In genomic region chr9:126626117-126627022, GRCh38 we compare ENCODE assay signal across 10 cellular contexts. TPM values are rescaled to one million over a fixed set of nuclear protein-coding genes. Genes with fewer than 3 reads are reported as not detected.
DNase-seq lines count a peak whose midpoint lies in the region; ATAC-seq, FAIRE-seq and TF ChIP-seq lines count a peak whose summit lies in the region.
"Had no signal": no experiment of that assay in that cellular context is flagged by ENCODE, and none has a peak within 500 bp of the region (broad histone marks: within the 10 kb centered on the region; RNA-seq: fewer than 3 reads in every experiment).

No MANE protein-coding gene starts in this region.

- no peak overlapping the region for H3K14ac ChIP-seq in mesenchymal stem cell (ENCODE audit: low read length in 2 of 2)

- TF ChIP-seq POLR2A in GM12878 (IDR thresholded peaks at IDR 0.05; ENCODE audit: low read depth, low read length): no peak

- H3K36me3 ChIP-seq in GM12878 (ENCODE audit: control insufficient read depth in 2 of 2, insufficient read depth in 2 of 2, low read length in 1 of 2) (no peaks in the 10 kb centered on the region), mesenchymal stem cell (ENCODE audit: control insufficient read depth in 1 of 2, insufficient read depth in 2 of 2, low read depth in 1 of 2, low read length in 2 of 2) (no peaks in the 10 kb centered on the region), tibial artery (no peaks in the 10 kb centered on the region), MG63 (no peaks in the 10 kb centered on the region)

- H3K4me2 ChIP-seq in GM12878 (ENCODE audit: control insufficient read depth, insufficient read depth) (peak overlapping the region; percentile 55; the same call in 1 of the 2 replicates), mesenchymal stem cell (ENCODE audit: low read length, poor library complexity, severe bottlenecking) (no peak overlapping the region)

- H2BK12ac ChIP-seq in mesenchymal stem cell (ENCODE audit: low read length in 2 of 2): no peak overlapping the region

- H3K4me3 ChIP-seq in GM12878: 0 out of 2 replicates have a peak overlapping the region, but pooled peaks have one; percentile 23
- H3K4me3 ChIP-seq in mesenchymal stem cell (ENCODE audit: insufficient read depth in 1 of 2, low read depth in 1 of 2, low read length in 2 of 2): peak overlapping the region in 1 of 2 experiments; percentile 29
- H3K4me3 ChIP-seq in tibial artery: peak overlapping the region; percentile 20 to 42
- no peak overlapping the region for H3K4me3 ChIP-seq in MG63

- TF ChIP-seq EP300 in GM12878 (IDR thresholded peaks at IDR 0.05; ENCODE audit: borderline replicate concordance in 1 of 2, control insufficient read depth in 1 of 2, low read depth in 2 of 2, low read length in 2 of 2): no peak

- FAIRE-seq in GM12878 (lab: Jason Lieb, UNC): no peak
- FAIRE-seq: HTR-8/SVneo, kidney had no signal

- H3K4ac ChIP-seq in mesenchymal stem cell (ENCODE audit: low read depth in 1 of 2, low read length in 2 of 2): no peak overlapping the region

- no peaks in the 10 kb centered on the region for H4K20me1 ChIP-seq in GM12878 (ENCODE audit: control insufficient read depth, insufficient read depth)

- H3K9me3 Mint-ChIP-seq in activated CD8-positive, alpha-beta memory T cell treated with anti-CD3 and anti-CD28 coated beads, Interleukin-2, amount 10 ng/mL, durations not matched to agents 7 days and 5 days (ENCODE audit: low read depth): no peaks in the 10 kb centered on the region

- H3K4me3 Mint-ChIP-seq in activated CD8-positive, alpha-beta memory T cell treated with anti-CD3 and anti-CD28 coated beads, Interleukin-2, amount 10 ng/mL, durations not matched to agents 7 days and 5 days: peak overlapping the region; percentile 64

- WGBS in GM12878 (ENCODE audit: insufficient coverage, insufficient replicate concordance, low lambda C conversion rate, missing lambda C conversion rate): 17% methylated on average over 63 of the region's 63 CpGs
- WGBS in mesenchymal stem cell: under 1% methylated on average over 57 of the region's 63 CpGs

- H2BK5ac ChIP-seq in mesenchymal stem cell (ENCODE audit: low read depth, low read length, poor library complexity, severe bottlenecking): no peak overlapping the region

- H3K79me2 ChIP-seq in GM12878 (ENCODE audit: control insufficient read depth, insufficient read depth, low read length): no peaks in the 10 kb centered on the region

- no peaks in the 10 kb centered on the region for H3K4me1 ChIP-seq in GM12878 (ENCODE audit: control insufficient read depth, insufficient read depth, low read length)
- H3K4me1 ChIP-seq in mesenchymal stem cell (ENCODE audit: control insufficient read depth, insufficient read depth, low read depth, low read length): peaks cover 17% of the 10 kb centered on the region
- H3K4me1 ChIP-seq in tibial artery: peaks cover 0 to 41% (median 20%) of the 10 kb centered on the region in 4 donors

- no peak overlapping the region for H3K18ac ChIP-seq in mesenchymal stem cell (ENCODE audit: low read depth in 1 of 2, low read length in 2 of 2)

- H4K8ac ChIP-seq in mesenchymal stem cell (ENCODE audit: low read length): no peak overlapping the region

- H3K79me1 ChIP-seq in mesenchymal stem cell (replicated peaks; ENCODE audit: low read length, poor library complexity, severe bottlenecking): no peaks in the 10 kb centered on the region

- in situ Hi-C loops in GM12878 (cut with MboI): no loop called here

- peaks cover 95% of the 10 kb centered on the region for H3K27me3 Mint-ChIP-seq in activated CD8-positive, alpha-beta memory T cell treated with anti-CD3 and anti-CD28 coated beads, Interleukin-2, amount 10 ng/mL, durations not matched to agents 7 days and 5 days

- H2BK15ac ChIP-seq in mesenchymal stem cell (ENCODE audit: low read depth, poor library complexity, severe bottlenecking): no peak overlapping the region

- H3K9ac ChIP-seq in GM12878 (ENCODE audit: control insufficient read depth, insufficient read depth, low read length) (no peak overlapping the region), mesenchymal stem cell (ENCODE audit: low read length) (no peak overlapping the region)

- no peak for DNase-seq in activated CD8-positive, alpha-beta memory T cell treated with anti-CD3 and anti-CD28 coated beads, Interleukin-2, amount 10 ng/mL, durations not matched to agents 7 days and 5 days
- DNase-seq in activated CD8-positive, alpha-beta memory T cell treated with anti-CD3 and anti-CD28 coated beads for 24 hours: no peak
- DNase-seq in GM12878 (ENCODE audit: low read depth, low spot score): no peak
- DNase-seq in mesenchymal stem cell: peak; percentile 22
- DNase-seq in tibial artery: no peak
- no peak for DNase-seq in MG63

- H3K27ac Mint-ChIP-seq in activated CD8-positive, alpha-beta memory T cell treated with anti-CD3 and anti-CD28 coated beads, Interleukin-2, amount 10 ng/mL, durations not matched to agents 7 days and 5 days: no peak overlapping the region

- H2AK5ac ChIP-seq in mesenchymal stem cell (ENCODE audit: low read length, severe bottlenecking): no peak overlapping the region

- BruUV-seq in GM12878 (replicated peaks; lab: Mats Ljungman, UMichigan): no TSS peak

- H2BK120ac ChIP-seq in mesenchymal stem cell (ENCODE audit: low read depth, low read length): no peak overlapping the region

- CTCF ChIA-PET in activated CD8-positive, alpha-beta memory T cell treated with anti-CD3 and anti-CD28 coated beads, Interleukin-2, amount 10 ng/mL, durations not matched to agents 7 days and 5 days (lab: Charles Lee): interaction anchor here (1.2 to 1.6 kb wide), 2 partner anchors 64 to 156 kb away, joined by 3 to 5 read pairs; no protein-coding TSS in a partner anchor
- CTCF ChIA-PET in GM12878 (lab: Yijun Ruan, JAX): no interaction called here

- SMC1A ChIA-PET in GM12878 (lab: Charles Lee; ENCODE audit: uncharacterized antibody, unreplicated experiment): no interaction called here

- POLR2A ChIA-PET in GM12878 (lab: Charles Lee): no interaction called here

- TF ChIP-seq RAD21 in GM12878 (IDR thresholded peaks at IDR 0.05; ENCODE audit: insufficient read depth, low read depth, low read length): no peak

- no peak overlapping the region for H3K23ac ChIP-seq in mesenchymal stem cell (ENCODE audit: low read length in 2 of 2)

- TF ChIP-seq CTCF in GM12878 (IDR thresholded peaks at IDR 0.05 in 2 of 3, conservative IDR thresholded peaks at IDR 0.05 in 1 of 3; ENCODE audit: control insufficient read depth in 2 of 3, extremely low read depth in 1 of 3, insufficient read depth in 1 of 3, low read depth in 3 of 3, low read length in 3 of 3): no peak
- TF ChIP-seq CTCF in tibial artery (IDR thresholded peaks at IDR 0.05): no peak

- H4K91ac ChIP-seq in mesenchymal stem cell (ENCODE audit: low read length): no peak overlapping the region

- RAD21 ChIA-PET in GM12878 (lab: Charles Lee; ENCODE audit: unreplicated experiment): no interaction called here

- no peak for ATAC-seq in activated CD8-positive, alpha-beta memory T cell treated with anti-CD3 and anti-CD28 coated beads, Interleukin-2, amount 10 ng/mL, durations not matched to agents 7 days and 5 days
- no peak for ATAC-seq in GM12878
- no peak for ATAC-seq in HG02763 (IDR thresholded peaks at IDR 0.05; ENCODE audit: unreplicated experiment)
- no peak for ATAC-seq in GM21717 (IDR thresholded peaks at IDR 0.05; ENCODE audit: unreplicated experiment)

- no peaks in the 10 kb centered on the region for H3K9me3 ChIP-seq in GM12878 (replicated peaks; ENCODE audit: control insufficient read depth, insufficient read depth, low read length)
- no peaks in the 10 kb centered on the region for H3K9me3 ChIP-seq in mesenchymal stem cell (ENCODE audit: control insufficient read depth, low read length)
- H3K9me3 ChIP-seq in tibial artery: no peaks in the 10 kb centered on the region
- H3K9me3 ChIP-seq in MG63: no peaks in the 10 kb centered on the region

- H3K27me3 ChIP-seq in GM12878 (replicated peaks in 1 of 2; ENCODE audit: control insufficient read depth in 2 of 2, insufficient read depth in 2 of 2, low read length in 1 of 2): peaks cover 30 to 38% of the 10 kb centered on the region in 2 experiments
- H3K27me3 ChIP-seq in mesenchymal stem cell (ENCODE audit: control insufficient read depth in 1 of 2, insufficient read depth in 1 of 2, low read length in 2 of 2): peaks cover 95 to 96% of the 10 kb centered on the region in 2 experiments
- peaks cover 0 to 95% of the 10 kb centered on the region in 2 donors for H3K27me3 ChIP-seq in tibial artery
- H3K27me3 ChIP-seq in MG63: no peaks in the 10 kb centered on the region

- H3K27ac ChIP-seq in GM12878 (ENCODE audit: control insufficient read depth, insufficient read depth): no peak overlapping the region
- no peak overlapping the region for H3K27ac ChIP-seq in mesenchymal stem cell (ENCODE audit: low read length, poor library complexity, severe bottlenecking)
- H3K27ac ChIP-seq in tibial artery: no peak overlapping the region

- intact Hi-C loops in GM12878 (cut with micrococcal nuclease; ENCODE audit: unreplicated experiment): no loop called here
- intact Hi-C loops in tibial artery (cut with DNase I; ENCODE audit: low total_unique reads): no loop called here

- H3K4me1 Mint-ChIP-seq in activated CD8-positive, alpha-beta memory T cell treated with anti-CD3 and anti-CD28 coated beads, Interleukin-2, amount 10 ng/mL, durations not matched to agents 7 days and 5 days: peaks cover 7% of the 10 kb centered on the region

- no peaks in the 10 kb centered on the region for H3K36me3 Mint-ChIP-seq in activated CD8-positive, alpha-beta memory T cell treated with anti-CD3 and anti-CD28 coated beads, Interleukin-2, amount 10 ng/mL, durations not matched to agents 7 days and 5 days

- no peak overlapping the region for H2AFZ ChIP-seq in GM12878 (ENCODE audit: control insufficient read depth, low read depth, low read length)
- no peak overlapping the region for H2AFZ ChIP-seq in mesenchymal stem cell (ENCODE audit: low read depth, low read length)

RNA-seq across cellular contexts. Expression of gene LMX1B, which starts 12.6 kb away (rescaled TPM):
- not detected for total RNA-seq in activated CD8-positive, alpha-beta memory T cell treated with anti-CD3 and anti-CD28 coated beads, Interleukin-2, amount 10 ng/mL, durations not matched to agents 7 days and 5 days
- not detected in 2 replicates for total RNA-seq in GM12878 (2013; cell fraction: nucleolus; rRNA removed)
- total RNA-seq in GM12878 (2014; rRNA removed): not detected in 2 replicates
- not detected in 2 replicates for total RNA-seq in GM12878 (2014; rRNA removed; fragmentation: Illumina TruSeq; extraction: Trizol)
- 0.03 TPM in 1 of 2 replicates, not detected in the other for total RNA-seq in GM12878 (2021)
- not detected for polyA plus RNA-seq in GM12878 (2011; ENCODE audit: low read depth)
- not detected in 2 replicates for polyA plus RNA-seq in GM12878 (2011; rRNA removed)
- polyA plus RNA-seq in GM12878 (2011; cell fraction: cytosol; rRNA removed): not detected in 2 replicates
- not detected in 2 replicates for polyA plus RNA-seq in GM12878 (2011; cell fraction: nucleus; rRNA removed)
- not detected in 2 replicates for polyA plus RNA-seq in GM12878 (2012)
- polyA plus RNA-seq in GM12878 (2014; fragmentation: Illumina TruSeq; extraction: Trizol): not detected in 2 replicates
- not detected for polyA plus RNA-seq in GM12878 (2014; fragmentation: Nextera tagmentation; extraction: Ambion mirVana)
- polyA plus RNA-seq in GM12878 (2014; rRNA removed): not detected in 2 replicates
- polyA plus RNA-seq in GM12878 (2016; fragmentation: Nextera tagmentation; extraction: Ambion mirVana): not detected
- polyA minus RNA-seq in GM12878 (2011; rRNA and poly(A)+ RNA removed): not detected in 2 replicates
- polyA minus RNA-seq in GM12878 (2011; cell fraction: cytosol; rRNA and poly(A)+ RNA removed): not detected in 2 replicates
- polyA minus RNA-seq in GM12878 (2011; cell fraction: nucleus; rRNA and poly(A)+ RNA removed): not detected in 2 replicates
- not detected for polyA plus RNA-seq in mesenchymal stem cell (2013, experiment 1 of 2)
- polyA plus RNA-seq in mesenchymal stem cell (2013, experiment 2 of 2): not detected
- 0.69 and 1.6 TPM in 2 replicates for total RNA-seq in MG63 (2014; rRNA removed; shearing (Covaris generic); ENCODE audit: low replicate concordance)
